In genomic region chr7:120927454-120928103, GRCh38 we compare ENCODE assay signal across 12 cellular contexts.
DNase-seq lines count a peak whose midpoint lies in the region; ATAC-seq lines count a peak whose summit lies in the region.
"Had no signal": no experiment of that assay in that cellular context is flagged by ENCODE, and none has a peak within 500 bp of the region (broad histone marks: within the 10 kb centered on the region; RNA-seq: fewer than 3 reads in every experiment).

No MANE protein-coding gene starts in this region.

- DNase-seq in germinal center (ENCODE audit: low spot score), result peak; percentile 5
- no peak for DNase-seq in hepatic stellate cell (ENCODE audit: low spot score)
- no peak for DNase-seq in NCI-H1105 treated with DMSO at 0.1 percent for 48 hours (lab: John Stamatoyannopoulos, UW)
- no peak for DNase-seq in NCI-H2171 treated with DMSO at 0.1 percent for 48 hours (lab: John Stamatoyannopoulos, UW)
- DNase-seq: activated CD4-positive, alpha-beta memory T cell treated with anti-CD3 and anti-CD28 coated beads, Interleukin-2, amount 10 ng/mL, durations not matched to agents 7 days and 5 days; adrenal gland; CD4-positive, alpha-beta memory T cell; small intestine had no signal

- ATAC-seq in GM18868 (IDR thresholded peaks at IDR 0.05; ENCODE audit: unreplicated experiment) (peak; percentile 91), GM21619 (IDR thresholded peaks at IDR 0.05; ENCODE audit: unreplicated experiment) (peak; percentile 68), HG03175 (IDR thresholded peaks at IDR 0.05; ENCODE audit: unreplicated experiment) (peak; percentile 81), HG03280 (IDR thresholded peaks at IDR 0.05; ENCODE audit: unreplicated experiment) (no peak)
